40 cellular contexts compared by ENCODE assay signal in the genomic region with DNA sequence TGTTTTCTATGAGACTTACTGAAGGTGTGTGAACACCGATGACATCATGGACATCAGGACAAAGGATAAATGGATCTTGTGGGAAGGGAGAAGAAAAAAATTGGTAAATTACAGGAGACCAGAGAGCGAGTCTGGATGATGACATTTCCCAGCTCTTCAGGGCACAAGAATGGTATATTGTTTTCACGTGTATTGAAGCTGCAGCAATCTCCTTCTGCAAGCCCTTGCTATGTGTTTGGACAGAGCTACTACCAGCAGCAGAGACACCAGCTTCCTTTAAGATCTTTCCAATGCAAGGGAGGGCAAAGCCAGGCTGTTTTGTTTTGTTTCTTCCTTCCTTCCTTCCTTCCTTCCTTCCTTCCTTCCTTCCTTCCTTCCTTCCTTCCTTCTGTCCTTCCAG. TPM values are rescaled to one million over a fixed set of nuclear protein-coding genes. Genes with fewer than 3 reads are reported as not detected.
"Had no signal": no experiment of that assay in that cellular context is flagged by ENCODE, and none has a peak within 500 bp of the region (broad histone marks: within the 10 kb centered on the region; RNA-seq: fewer than 3 reads in every experiment).

No MANE protein-coding gene starts in this region.

- H2AFZ ChIP-seq: PC-9 had no signal

- H3K4me2 ChIP-seq: PC-9 had no signal

- H3K27me3 ChIP-seq: ascending aorta, cardiac muscle cell had no signal

- DNase-seq: activated CD4-positive, alpha-beta memory T cell treated with anti-CD3 and anti-CD28 coated beads, Interleukin-2, amount 10 ng/mL, durations not matched to agents 7 days and 5 days; activated CD4-positive, alpha-beta T cell treated with anti-CD3 and anti-CD28 coated beads for 1 hour; activated CD4-positive, alpha-beta T cell treated with anti-CD3 and anti-CD28 coated beads for 48 hours; activated CD4-positive, CD25-positive, alpha-beta regulatory T cell; activated CD8-positive, alpha-beta memory T cell treated with anti-CD3 and anti-CD28 coated beads for 24 hours; activated CD8-positive, alpha-beta memory T cell treated with anti-CD3 and anti-CD28 coated beads, Interleukin-2, amount 10 ng/mL, durations not matched to agents 7 days and 5 days; activated CD8-positive, alpha-beta memory T cell treated with anti-CD3 and anti-CD28 coated beads, Interleukin-2, amount 50 U/mL, for 48 hours; activated effector memory CD4-positive, alpha-beta T cell treated with anti-CD3 and anti-CD28 coated beads, Interleukin-2, amount 50 U/mL, for 16 hours; activated naive CD4-positive, alpha-beta T cell; activated naive CD4-positive, alpha-beta T cell treated with anti-CD3 and anti-CD28 coated beads, Interleukin-2, amount 50 U/mL, for 16 hours; activated naive CD8-positive, alpha-beta T cell treated with anti-CD3 and anti-CD28 coated beads for 36 hours; activated T-cell treated with anti-CD3 and anti-CD28 coated beads, Interleukin-2, amount 50 U/mL, for 1 hour; activated T-cell treated with anti-CD3 and anti-CD28 coated beads, Interleukin-2, amount 50 U/mL, for 72 hours; amygdala; KG1; MM.1S; MV-4-11; NCI-H1092 treated with DMSO at 0.1 percent for 48 hours; NCI-H1417; NCI-H1694; NCI-H1930; NCI-H2081 treated with DMSO at 0.1 percent for 48 hours; NCI-H446; NCI-H510A treated with DMSO at 0.1 percent for 48 hours; NCI-H526 treated with DMSO at 0.1 percent for 48 hours; PC-9; SIG-M5; T1000; WERI-Rb-1 had no signal

- H3K4me3 ChIP-seq: ascending aorta, cardiac muscle cell, PC-9 had no signal

- ATAC-seq: activated CD8-positive, alpha-beta memory T cell treated with anti-CD3 and anti-CD28 coated beads, Interleukin-2, amount 10 ng/mL, durations not matched to agents 7 days and 5 days; activated T-cell treated with anti-CD3 and anti-CD28 coated beads, Interleukin-2, amount 50 U/mL, for 72 hours; activated T-helper 17 cell treated with anti-CD3 and anti-CD28 coated beads, Interleukin-2, amount 50 U/mL, for 72 hours; Right ventricle myocardium inferior had no signal

- FAIRE-seq: RCC 7860 had no signal

- H3K36me3 ChIP-seq: ascending aorta, cardiac muscle cell, WERI-Rb-1 had no signal

- H3K9me3 ChIP-seq: ascending aorta had no signal

- H3K4me1 ChIP-seq: ascending aorta had no signal

- H3K27ac ChIP-seq: ascending aorta, cardiac muscle cell, PC-9, RWPE1, WERI-Rb-1 had no signal

RNA-seq across cellular contexts. Expression of a gene that starts 47.2 kb away (rescaled TPM):
- total RNA-seq: activated CD4-positive, alpha-beta memory T cell treated with anti-CD3 and anti-CD28 coated beads, Interleukin-2, amount 10 ng/mL, durations not matched to agents 7 days and 5 days; activated CD8-positive, alpha-beta memory T cell treated with anti-CD3 and anti-CD28 coated beads, Interleukin-2, amount 10 ng/mL, durations not matched to agents 7 days and 5 days; activated naive CD8-positive, alpha-beta T cell treated with anti-CD3 and anti-CD28 coated beads for 36 hours; activated T-cell treated with anti-CD3 and anti-CD28 coated beads, Interleukin-2, amount 50 U/mL, for 72 hours; activated T-helper 17 cell treated with anti-CD3 and anti-CD28 coated beads, Interleukin-2, amount 50 U/mL, for 72 hours; ascending aorta; chondrocyte; LHCN-M2; OCI-LY7; PC-9; Right ventricle myocardium inferior; T-helper 1 cell treated with Interleukin-12 subunit alpha and Interleukin-12 subunit beta and Interleukin-4 antibody, amounts not matched to agents 30 ng/mL and 1 ng/mL, for 36 hours; T-helper 2 cell treated with Interferon-gamma antibody and Interleukin-4, amounts not matched to agents 100 ng/mL and 5 ng/mL, for 36 hours had no signal
